In the genomic region with DNA sequence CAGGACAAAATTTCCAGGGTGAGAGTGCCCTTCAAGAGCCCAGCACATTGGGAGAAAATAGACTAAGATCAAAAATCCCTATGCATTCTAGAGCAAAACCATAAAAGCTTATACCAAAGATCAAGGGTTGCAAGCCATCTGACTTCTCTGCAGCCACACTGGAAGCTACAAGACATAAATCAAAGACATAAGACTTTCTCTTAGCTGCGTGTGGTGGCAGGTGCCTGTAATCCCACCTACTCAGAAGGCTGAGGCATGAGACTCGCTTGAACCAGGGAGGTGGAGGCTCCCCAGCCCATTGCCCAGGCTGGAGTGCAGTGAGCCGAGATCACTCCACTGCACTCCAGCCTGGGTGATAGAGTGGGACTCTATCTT, we compare ENCODE assay signal across 15 cellular contexts.
DNase-seq lines count a peak whose midpoint lies in the region; ATAC-seq and TF ChIP-seq lines count a peak whose summit lies in the region.
"Had no signal": no experiment of that assay in that cellular context is flagged by ENCODE, and none has a peak within 500 bp of the region (broad histone marks: within the 10 kb centered on the region; RNA-seq: fewer than 3 reads in every experiment).

No MANE protein-coding gene starts in this region.

- H3K36me3 ChIP-seq in DND-41 (ENCODE audit: insufficient read depth, low read length) (no peaks in the 10 kb centered on the region), adrenal gland (replicated peaks in 1 of 2) (no peaks in the 10 kb centered on the region), smooth muscle cell (ENCODE audit: low read depth) (no peaks in the 10 kb centered on the region)
- H3K36me3 ChIP-seq: prostate gland had no signal

- H3K27ac ChIP-seq in DND-41 (ENCODE audit: low read length) (peak overlapping the region; percentile 20; the same call in 1 of the 2 replicates), adrenal gland (peak overlapping the region in 3 of 5 donors; percentile 14 to 85 (median 78)), right cardiac atrium (ENCODE audit: low read length) (peak overlapping the region; percentile 26), smooth muscle cell (ENCODE audit: low read depth) (peak overlapping the region; percentile 69)
- H3K27ac ChIP-seq: prostate gland had no signal

- ATAC-seq in DND-41 (ENCODE audit: insufficient read depth, low read depth), result peak; percentile 60
- ATAC-seq in right cardiac atrium, result peak in 1 of 2 donors; percentile 5
- ATAC-seq in GM18909 (IDR thresholded peaks at IDR 0.05; ENCODE audit: poor library complexity, unreplicated experiment), result no peak
- ATAC-seq: left colon had no signal

- no peaks in the 10 kb centered on the region for H3K27me3 ChIP-seq in DND-41 (ENCODE audit: insufficient read depth, low read length, poor library complexity)
- H3K27me3 ChIP-seq in adrenal gland, result no peaks in the 10 kb centered on the region
- no peaks in the 10 kb centered on the region for H3K27me3 ChIP-seq in right cardiac atrium (ENCODE audit: control insufficient read depth, insufficient read depth)
- H3K27me3 ChIP-seq in smooth muscle cell (ENCODE audit: low read depth), result no peaks in the 10 kb centered on the region

- H3K4me3 ChIP-seq in DND-41 (ENCODE audit: low read depth in 1 of 2, low read length in 2 of 2), result no peak overlapping the region
- no peak overlapping the region for H3K4me3 ChIP-seq in adrenal gland
- no peak overlapping the region for H3K4me3 ChIP-seq in right cardiac atrium (ENCODE audit: low read length)
- H3K4me3 ChIP-seq in smooth muscle cell, result no peak overlapping the region
- H3K4me3 ChIP-seq: prostate gland had no signal

- peaks cover 4% of the 10 kb centered on the region for H3K9me3 ChIP-seq in DND-41 (ENCODE audit: insufficient read depth, low read length, severe bottlenecking)
- H3K9me3 ChIP-seq in adrenal gland (replicated peaks in 1 of 3), result no peaks in the 10 kb centered on the region
- H3K9me3 ChIP-seq in right cardiac atrium (ENCODE audit: control insufficient read depth, low read length), result no peaks in the 10 kb centered on the region
- no peaks in the 10 kb centered on the region for H3K9me3 ChIP-seq in smooth muscle cell (replicated peaks; ENCODE audit: low read depth)
- H3K9me3 ChIP-seq: prostate gland had no signal

- H3K4me1 ChIP-seq in DND-41 (ENCODE audit: insufficient read depth, low read length) (peaks cover 28% of the 10 kb centered on the region), adrenal gland (replicated peaks in 1 of 2) (peaks cover 0 to 18% of the 10 kb centered on the region in 2 donors), right cardiac atrium (ENCODE audit: control insufficient read depth, insufficient read depth, low read length) (peaks cover 4% of the 10 kb centered on the region), smooth muscle cell (ENCODE audit: low read depth) (peaks cover 10% of the 10 kb centered on the region)
- H3K4me1 ChIP-seq: prostate gland had no signal

- no peak for TF ChIP-seq CTCF in DND-41 (IDR thresholded peaks at IDR 0.05; ENCODE audit: borderline replicate concordance, extremely low read depth, low read length, poor library complexity, severe bottlenecking)
- no peak for TF ChIP-seq CTCF in adrenal gland (IDR thresholded peaks at IDR 0.05)
- TF ChIP-seq CTCF in smooth muscle cell (IDR thresholded peaks at IDR 0.05; ENCODE audit: borderline replicate concordance, insufficient read depth, poor library complexity, severe bottlenecking), result no peak

- DNase-seq in DND-41 (no peak), adrenal gland (no peak), right cardiac atrium (no peak), smooth muscle cell (lab: John Stamatoyannopoulos, UW; ENCODE audit: unreplicated experiment) (no peak), NCI-H1694 (lab: John Stamatoyannopoulos, UW) (no peak), NCI-H1694 treated with DMSO at 0.1 percent for 48 hours (lab: John Stamatoyannopoulos, UW) (no peak)
- no peak for DNase-seq in stimulated activated CD4-positive, alpha-beta T cell treated with anti-CD3 and anti-CD28 coated beads, Interleukin-15, amount 100 ng/mL, for 24 hours
- DNase-seq: activated CD4-positive, alpha-beta T cell treated with anti-CD3 and anti-CD28 coated beads for 48 hours; activated naive CD4-positive, alpha-beta T cell treated with anti-CD3 and anti-CD28 coated beads for 36 hours; left colon; naive thymus-derived CD4-positive, alpha-beta T cell; NCI-H187 treated with DMSO at 0.1 percent for 48 hours; NCI-H446 treated with DMSO at 0.1 percent for 48 hours had no signal

- H3K9ac ChIP-seq in DND-41 (ENCODE audit: low read depth, low read length) (no peak overlapping the region), smooth muscle cell (ENCODE audit: low read depth) (no peak overlapping the region)

- H4K20me1 ChIP-seq in DND-41 (ENCODE audit: insufficient read depth, low read length) (no peaks in the 10 kb centered on the region), smooth muscle cell (ENCODE audit: low read depth) (no peaks in the 10 kb centered on the region)

- WGBS in adrenal gland, 4 donors, result 56 to 73% (median 63%) methylated on average over 3 of the region's 3 CpGs
- WGBS in right cardiac atrium, result 82% methylated on average over 3 of the region's 3 CpGs
- 71% methylated on average over 3 of the region's 3 CpGs for WGBS in smooth muscle cell (ENCODE audit: low lambda C conversion rate)

- H3K4me2 ChIP-seq in DND-41 (ENCODE audit: insufficient read depth, low read length) (no peak overlapping the region), smooth muscle cell (no peak overlapping the region)

- no peak for TF ChIP-seq POLR2A in adrenal gland (IDR thresholded peaks at IDR 0.05)

- intact Hi-C loops in adrenal gland (cut with DNase I) (no loop called here), right cardiac atrium (cut with DNase I) (no loop called here)

- H3F3A ChIP-seq in smooth muscle cell (ENCODE audit: low read depth), result no peaks in the 10 kb centered on the region

- H2AFZ ChIP-seq in DND-41 (ENCODE audit: low read depth, low read length) (no peak overlapping the region), smooth muscle cell (ENCODE audit: low read depth) (no peak overlapping the region)

- H3K79me2 ChIP-seq in DND-41 (ENCODE audit: insufficient read depth, low read length) (no peaks in the 10 kb centered on the region), smooth muscle cell (ENCODE audit: low read depth) (no peaks in the 10 kb centered on the region)

Comparison
In these comparisons a context has a peak if more than half of its experiments do, and no peak if none do; other contexts are left out.
1. H3K27ac ChIP-seq: peak in every context shown above with its lines; median percentile 78 in adrenal gland; 69 in smooth muscle cell; 26 in right cardiac atrium; 20 in DND-41.